In genomic region chr18:9434240-9434701, GRCh38 we compare ENCODE assay signal across 18 cellular contexts. TPM values are rescaled to one million over a fixed set of nuclear protein-coding genes. Genes with fewer than 3 reads are reported as not detected.
DNase-seq lines count a peak whose midpoint lies in the region; ATAC-seq and TF ChIP-seq lines count a peak whose summit lies in the region.
"Had no signal": no experiment of that assay in that cellular context is flagged by ENCODE, and none has a peak within 500 bp of the region (broad histone marks: within the 10 kb centered on the region; RNA-seq: fewer than 3 reads in every experiment).

No MANE protein-coding gene starts in this region.

- no peaks in the 10 kb centered on the region for H3K9me2 ChIP-seq in DOHH2 (replicated peaks; ENCODE audit: control insufficient read depth, low read length)

- H3K36me3 ChIP-seq in DOHH2 (ENCODE audit: control insufficient read depth, low read length): no peaks in the 10 kb centered on the region
- no peaks in the 10 kb centered on the region for H3K36me3 ChIP-seq in HAP-1 (replicated peaks)
- no peaks in the 10 kb centered on the region for H3K36me3 ChIP-seq in endodermal cell (ENCODE audit: control insufficient read depth, insufficient read depth, low read length)
- no peaks in the 10 kb centered on the region for H3K36me3 ChIP-seq in neural progenitor cell
- H3K36me3 ChIP-seq in body of pancreas (replicated peaks in 1 of 2; ENCODE audit: insufficient read depth in 1 of 2, low read depth in 2 of 2): no peaks in the 10 kb centered on the region
- H3K36me3 ChIP-seq: colonic mucosa, gastroesophageal sphincter had no signal

- H3K4me1 ChIP-seq in DOHH2 (ENCODE audit: control insufficient read depth, low read length) (peaks cover 14% of the 10 kb centered on the region), HAP-1 (peaks cover 10% of the 10 kb centered on the region), endodermal cell (ENCODE audit: control insufficient read depth, insufficient read depth, low read length) (no peaks in the 10 kb centered on the region), neural progenitor cell (peaks cover 40% of the 10 kb centered on the region), body of pancreas (no peaks in the 10 kb centered on the region)
- H3K4me1 ChIP-seq: colonic mucosa had no signal

- H3K4me2 ChIP-seq in DOHH2 (ENCODE audit: low read length): peak overlapping the region; percentile 52
- peak overlapping the region; percentile 67 for H3K4me2 ChIP-seq in neural progenitor cell

- H3K27me3 ChIP-seq in DOHH2 (ENCODE audit: control insufficient read depth, low read length) (no peaks in the 10 kb centered on the region), HAP-1 (ENCODE audit: low read depth) (no peaks in the 10 kb centered on the region), endodermal cell (ENCODE audit: control insufficient read depth, insufficient read depth, low read length, poor library complexity, severe bottlenecking) (no peaks in the 10 kb centered on the region), neural progenitor cell (no peaks in the 10 kb centered on the region), body of pancreas (no peaks in the 10 kb centered on the region)
- H3K27me3 ChIP-seq: colonic mucosa, gastroesophageal sphincter had no signal

- in situ Hi-C loops in HAP-1 (cut with MboI; ENCODE audit: low sequenced_read_pairs): no loop called here

- H4K20me1 ChIP-seq in DOHH2 (ENCODE audit: control insufficient read depth, insufficient read depth, low read depth, low read length) (no peaks in the 10 kb centered on the region), neural progenitor cell (ENCODE audit: low read depth) (no peaks in the 10 kb centered on the region)

- H3K27ac ChIP-seq in DOHH2 (ENCODE audit: low read depth, low read length) (no peak overlapping the region), endodermal cell (ENCODE audit: low read depth, low read length) (peak overlapping the region; percentile 98), neural progenitor cell (peak overlapping the region; percentile 95), body of pancreas (no peak overlapping the region)
- H3K27ac ChIP-seq: colonic mucosa, parathyroid adenoma had no signal

- H3K4me3 Mint-ChIP-seq in endodermal cell: no peak overlapping the region
- H3K4me3 Mint-ChIP-seq in neural progenitor cell: peak overlapping the region; percentile 78
- H3K4me3 Mint-ChIP-seq: CD4-positive, alpha-beta memory T cell had no signal

- peak overlapping the region; percentile 46 for H2AFZ ChIP-seq in neural progenitor cell (replicated peaks)
- H2AFZ ChIP-seq: parathyroid adenoma had no signal

- 59 to 77% methylated on average over 10 to 17 of the region's 17 CpGs for WGBS in endodermal cell (ENCODE audit: insufficient coverage in 1 of 2, insufficient read length in 1 of 2), 2 experiments
- 68 to 81% methylated on average over 14 to 17 of the region's 17 CpGs for WGBS in body of pancreas, 2 donors

- H3K27ac Mint-ChIP-seq in endodermal cell: no peak overlapping the region
- peak overlapping the region; percentile 100 for H3K27ac Mint-ChIP-seq in neural progenitor cell
- H3K27ac Mint-ChIP-seq: CD4-positive, alpha-beta memory T cell had no signal

- H3K9ac ChIP-seq in endodermal cell (ENCODE audit: extremely low read depth, low read length, poor library complexity, severe bottlenecking) (no peak overlapping the region), neural progenitor cell (no peak overlapping the region)
- H3K9ac ChIP-seq: parathyroid adenoma had no signal

- H3K27me3 Mint-ChIP-seq in endodermal cell (ENCODE audit: insufficient read depth) (no peaks in the 10 kb centered on the region), neural progenitor cell (ENCODE audit: insufficient read depth, low read depth) (peaks cover 6% of the 10 kb centered on the region)

- peaks cover 5% of the 10 kb centered on the region for H3K4me1 Mint-ChIP-seq in endodermal cell
- H3K4me1 Mint-ChIP-seq in neural progenitor cell: peaks cover 35% of the 10 kb centered on the region
- H3K4me1 Mint-ChIP-seq: CD4-positive, alpha-beta memory T cell had no signal

- intact Hi-C loops in body of pancreas (cut with DNase I): no loop called here

- ATAC-seq in body of pancreas (no peak), HG02763 (IDR thresholded peaks at IDR 0.05; ENCODE audit: unreplicated experiment) (no peak), HG03378 (IDR thresholded peaks at IDR 0.05; ENCODE audit: unreplicated experiment) (no peak), HG02970 (IDR thresholded peaks at IDR 0.05; ENCODE audit: low FRiP score, unreplicated experiment) (no peak)
- ATAC-seq: gastroesophageal sphincter, HCT116 had no signal

- H3K36me3 Mint-ChIP-seq in endodermal cell (ENCODE audit: low read depth) (peaks cover 3% of the 10 kb centered on the region), neural progenitor cell (no peaks in the 10 kb centered on the region)
- H3K36me3 Mint-ChIP-seq: CD4-positive, alpha-beta memory T cell had no signal

- H3K9me3 ChIP-seq in DOHH2 (ENCODE audit: control insufficient read depth, insufficient read depth, low read length): no peaks in the 10 kb centered on the region
- no peaks in the 10 kb centered on the region for H3K9me3 ChIP-seq in HAP-1
- H3K9me3 ChIP-seq in endodermal cell (ENCODE audit: control insufficient read depth, low read length): peaks cover 7% of the 10 kb centered on the region
- no peaks in the 10 kb centered on the region for H3K9me3 ChIP-seq in neural progenitor cell (ENCODE audit: low read depth)
- no peaks in the 10 kb centered on the region for H3K9me3 ChIP-seq in body of pancreas
- H3K9me3 ChIP-seq: colonic mucosa, gastroesophageal sphincter had no signal

- no peak for TF ChIP-seq POLR2A in body of pancreas (IDR thresholded peaks at IDR 0.05)

- H3K9me3 Mint-ChIP-seq in endodermal cell (peaks cover 11% of the 10 kb centered on the region), neural progenitor cell (no peaks in the 10 kb centered on the region)

- H3K4me3 ChIP-seq in DOHH2 (ENCODE audit: low read length) (0 out of 2 replicates have a peak overlapping the region, but pooled peaks have one; percentile 13), HAP-1 (no peak overlapping the region), endodermal cell (ENCODE audit: low read length) (no peak overlapping the region), neural progenitor cell (peak overlapping the region; percentile 33), body of pancreas (no peak overlapping the region)
- H3K4me3 ChIP-seq: colonic mucosa, gastroesophageal sphincter had no signal

- no peak for TF ChIP-seq CTCF in DOHH2 (IDR thresholded peaks at IDR 0.05; ENCODE audit: low read depth, low read length, poor library complexity, severe bottlenecking)
- no peak for TF ChIP-seq CTCF in endodermal cell (conservative IDR thresholded peaks at IDR 0.05)
- no peak for TF ChIP-seq CTCF in neural progenitor cell (IDR thresholded peaks at IDR 0.05)
- TF ChIP-seq CTCF in body of pancreas (IDR thresholded peaks at IDR 0.05): no peak

- no peaks in the 10 kb centered on the region for H3K79me2 ChIP-seq in DOHH2 (ENCODE audit: control insufficient read depth, low read length)
- no peaks in the 10 kb centered on the region for H3K79me2 ChIP-seq in neural progenitor cell (ENCODE audit: low read depth)
- H3K79me2 ChIP-seq: parathyroid adenoma had no signal

- H3F3A ChIP-seq in DOHH2 (ENCODE audit: control insufficient read depth, insufficient read depth) (no peaks in the 10 kb centered on the region), neural progenitor cell (ENCODE audit: low read depth) (peaks cover 35% of the 10 kb centered on the region)

- peak; percentile 50 to 73 for DNase-seq in HAP-1 (ENCODE audit: low spot score in 2 of 2)
- DNase-seq in endodermal cell: peak; percentile 52
- DNase-seq in neural progenitor cell (ENCODE audit: low spot score): peak; percentile 89
- no peak for DNase-seq in body of pancreas
- DNase-seq: activated CD4-positive, alpha-beta T cell treated with anti-CD3 and anti-CD28 coated beads for 48 hours; CD4-positive, alpha-beta memory T cell; colonic mucosa; KG1; NCI-H2081; stimulated activated CD4-positive, alpha-beta T cell treated with anti-CD3 and anti-CD28 coated beads, Interleukin-1b, Interleukin-23, amount 100 ng/mL, for 48 hours; stimulated activated naive CD4-positive, alpha-beta T cell had no signal

RNA-seq across cellular contexts. Expression of gene RALBP1, which starts 41.0 kb away (rescaled TPM):
- 10 to 100 TPM; 60.5 to 64.9 TPM for total RNA-seq in endodermal cell
- polyA plus RNA-seq in endodermal cell (2013, experiment 1 of 2): 44.6 TPM
- 46.1 TPM for polyA plus RNA-seq in endodermal cell (2013, experiment 2 of 2)
- 61.5 and 84.7 TPM in 2 replicates for total RNA-seq in neural progenitor cell (ENCODE audit: low replicate concordance)
- 10 to 100 TPM; 22.1 to 29.6 TPM for total RNA-seq in body of pancreas

Comparison
In these comparisons a context has a peak if more than half of its experiments do, and no peak if none do; other contexts are left out.
1. H3K27ac ChIP-seq: peak in endodermal cell (single experiment) and neural progenitor cell (single experiment); none in DOHH2 (single experiment) and body of pancreas (0 of 4).
2. H3K4me3 ChIP-seq: peak in DOHH2 (single experiment) and neural progenitor cell (single experiment); none in HAP-1 (single experiment), endodermal cell (single experiment) and body of pancreas (0 of 2).
3. DNase-seq: peak in HAP-1 (2 of 2), endodermal cell (single experiment) and neural progenitor cell (single experiment); none in body of pancreas (0 of 4).